Comparison of ENCODE assay signal across 21 cellular contexts in the genomic region with DNA sequence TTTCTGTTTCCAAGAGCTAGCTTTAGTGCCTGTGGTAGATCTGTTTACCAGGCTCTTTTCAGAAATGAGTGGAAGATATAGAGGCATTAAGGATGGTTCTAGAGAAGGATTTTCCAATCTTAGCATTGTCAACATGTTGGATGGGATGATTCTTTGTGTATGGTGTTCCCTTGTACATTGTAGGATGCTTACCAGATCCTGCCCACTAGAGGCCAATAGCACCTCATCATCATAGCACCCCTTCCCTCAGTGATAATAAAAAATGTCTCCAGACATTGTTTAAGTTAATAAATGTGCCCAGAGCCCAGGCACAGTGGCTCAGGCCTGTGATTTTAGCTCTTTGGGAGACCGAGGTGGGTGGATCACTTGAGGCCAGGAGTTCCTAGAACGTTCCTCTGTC.
DNase-seq lines count a peak whose midpoint lies in the region; ATAC-seq, FAIRE-seq and TF ChIP-seq lines count a peak whose summit lies in the region.
"Had no signal": no experiment of that assay in that cellular context is flagged by ENCODE, and none has a peak within 500 bp of the region (broad histone marks: within the 10 kb centered on the region; RNA-seq: fewer than 3 reads in every experiment).

No MANE protein-coding gene starts in this region.

- H3K36me3 ChIP-seq in PC-3 (ENCODE audit: low read depth, low read length) (no peaks in the 10 kb centered on the region), trophoblast cell (ENCODE audit: control insufficient read depth in 1 of 2, insufficient read depth in 2 of 2, low read length in 2 of 2) (no peaks in the 10 kb centered on the region)
- H3K36me3 ChIP-seq: BE2C, BLaER1 had no signal

- no peak overlapping the region for H4K91ac ChIP-seq in trophoblast cell (ENCODE audit: low read depth, low read length)

- H2BK12ac ChIP-seq in trophoblast cell (ENCODE audit: low read length): no peak overlapping the region

- BruUV-seq in PC-3 (replicated peaks; lab: Mats Ljungman, UMichigan): no TSS peak

- no peaks in the 10 kb centered on the region for H3K79me1 ChIP-seq in trophoblast cell (ENCODE audit: low read length)

- no peak overlapping the region for H3K27ac ChIP-seq in PC-3 (ENCODE audit: low read length)
- H3K27ac ChIP-seq in trophoblast cell (ENCODE audit: low read depth, low read length): no peak overlapping the region
- H3K27ac ChIP-seq: BLaER1 had no signal

- H3F3A ChIP-seq in PC-3 (ENCODE audit: low read length, unreplicated experiment): no peaks in the 10 kb centered on the region

- no peak overlapping the region for H3K14ac ChIP-seq in trophoblast cell (ENCODE audit: low read length)

- no peak for FAIRE-seq in GM12892 (lab: Jason Lieb, UNC)
- FAIRE-seq: A204.1, D721Med, G401.6, GM12891, GM18507 had no signal

- H3K4me2 ChIP-seq in PC-3 (ENCODE audit: low read length) (no peak overlapping the region), trophoblast cell (ENCODE audit: low read length) (no peak overlapping the region)
- H3K4me2 ChIP-seq: BLaER1 had no signal

- H3K4ac ChIP-seq in trophoblast cell (ENCODE audit: low read depth, low read length): no peak overlapping the region

- H4K12ac ChIP-seq in trophoblast cell (ENCODE audit: low read depth, low read length): no peak overlapping the region

- no peak overlapping the region for H3K18ac ChIP-seq in trophoblast cell (ENCODE audit: low read length)

- no peak overlapping the region for H3K4me3 ChIP-seq in NB4 (ENCODE audit: low read depth, low read length)
- H3K4me3 ChIP-seq in PC-3 (ENCODE audit: low read length): no peak overlapping the region
- no peak overlapping the region for H3K4me3 ChIP-seq in trophoblast cell (ENCODE audit: low read depth, low read length)
- H3K4me3 ChIP-seq: BLaER1 had no signal

- peak; percentile 56 for ATAC-seq in PC-3
- ATAC-seq: CD8-positive, alpha-beta T cell had no signal

- no peak overlapping the region for H3K23ac ChIP-seq in trophoblast cell (ENCODE audit: low read length)

- H3K9ac ChIP-seq in PC-3 (ENCODE audit: low read length) (no peak overlapping the region), trophoblast cell (ENCODE audit: low read length) (no peak overlapping the region)
- H3K9ac ChIP-seq: BLaER1 had no signal

- H4K8ac ChIP-seq in trophoblast cell (ENCODE audit: low read depth, low read length): no peak overlapping the region

- H2AK5ac ChIP-seq in trophoblast cell (ENCODE audit: low read length): no peak overlapping the region

- intact Hi-C loops in PC-3 (cut with micrococcal nuclease): no loop called here

- peak; percentile 20 for TF ChIP-seq CTCF in NB4 (IDR thresholded peaks at IDR 0.05; ENCODE audit: low read depth, low read length)
- peak; percentile 57 for TF ChIP-seq CTCF in PC-3 (conservative IDR thresholded peaks at IDR 0.05; ENCODE audit: low read depth, low read length)

- H3K79me2 ChIP-seq in PC-3 (ENCODE audit: low read length) (no peaks in the 10 kb centered on the region), trophoblast cell (ENCODE audit: control insufficient read depth, insufficient read depth, low read length, poor library complexity) (no peaks in the 10 kb centered on the region)

- no peaks in the 10 kb centered on the region for H4K20me1 ChIP-seq in PC-3 (ENCODE audit: low read length)
- H4K20me1 ChIP-seq: BLaER1 had no signal

- H3K27me3 ChIP-seq in PC-3 (ENCODE audit: low read length) (peaks cover 9% of the 10 kb centered on the region; the same call in 1 of the 2 replicates), trophoblast cell (ENCODE audit: insufficient read depth, low read length) (no peaks in the 10 kb centered on the region)
- H3K27me3 ChIP-seq: BE2C, BLaER1 had no signal

- H2AFZ ChIP-seq in PC-3 (ENCODE audit: low read length) (no peak overlapping the region), trophoblast cell (ENCODE audit: insufficient read depth, low read length, poor library complexity) (no peak overlapping the region)

- CTCF ChIA-PET in PC-3 (lab: Charles Lee): no interaction called here

- WGBS in trophoblast cell (ENCODE audit: extremely low coverage, insufficient coverage, insufficient read length): no CpG with 5 or more reads among the region's 2 CpGs

- H2BK5ac ChIP-seq in trophoblast cell (ENCODE audit: low read depth, low read length, poor library complexity): no peak overlapping the region

- H2BK120ac ChIP-seq in trophoblast cell (ENCODE audit: insufficient read depth, low read length, poor library complexity): no peak overlapping the region

- POLR2A ChIA-PET in PC-3 (lab: Charles Lee; ENCODE audit: unreplicated experiment): no interaction called here

- TF ChIP-seq POLR2A in NB4 (IDR thresholded peaks at IDR 0.05; ENCODE audit: extremely low read depth, insufficient read length): no peak
- no peak for TF ChIP-seq POLR2A in GM12892 (IDR thresholded peaks at IDR 0.05; ENCODE audit: low read depth, low read length)

- DNase-seq in NB4 (ENCODE audit: low read depth) (no peak), PC-3 (no peak), GM12892 (ENCODE audit: insufficient read length) (no peak), trophoblast cell (no peak), NCI-H446 treated with DMSO at 0.1 percent for 48 hours (lab: John Stamatoyannopoulos, UW) (no peak)
- DNase-seq: 8988T; ACHN; BE2C; C1 segment of cervical spinal cord; Caco-2; Calu3; CD4-positive, alpha-beta T cell; CD8-positive, alpha-beta T cell; DMS79 treated with DMSO at 0.1 percent for 48 hours; GF-D8 had no signal

- no peaks in the 10 kb centered on the region for H3K9me2 ChIP-seq in PC-3 (replicated peaks; ENCODE audit: low read length)

- H3K4me1 ChIP-seq in PC-3 (ENCODE audit: insufficient read depth, low read length) (no peaks in the 10 kb centered on the region), trophoblast cell (ENCODE audit: control insufficient read depth in 1 of 2, insufficient read depth in 2 of 2, low read length in 2 of 2) (no peaks in the 10 kb centered on the region)
- H3K4me1 ChIP-seq: BE2C, BLaER1, Caco-2 had no signal

- H3K9me3 ChIP-seq in PC-3 (ENCODE audit: low read length) (no peaks in the 10 kb centered on the region), trophoblast cell (ENCODE audit: insufficient read depth, low read depth, low read length) (peaks cover 16% of the 10 kb centered on the region)
- H3K9me3 ChIP-seq: BE2C, BLaER1, Caco-2 had no signal
